1 cellular context compared by ENCODE assay signal in the genomic region with DNA sequence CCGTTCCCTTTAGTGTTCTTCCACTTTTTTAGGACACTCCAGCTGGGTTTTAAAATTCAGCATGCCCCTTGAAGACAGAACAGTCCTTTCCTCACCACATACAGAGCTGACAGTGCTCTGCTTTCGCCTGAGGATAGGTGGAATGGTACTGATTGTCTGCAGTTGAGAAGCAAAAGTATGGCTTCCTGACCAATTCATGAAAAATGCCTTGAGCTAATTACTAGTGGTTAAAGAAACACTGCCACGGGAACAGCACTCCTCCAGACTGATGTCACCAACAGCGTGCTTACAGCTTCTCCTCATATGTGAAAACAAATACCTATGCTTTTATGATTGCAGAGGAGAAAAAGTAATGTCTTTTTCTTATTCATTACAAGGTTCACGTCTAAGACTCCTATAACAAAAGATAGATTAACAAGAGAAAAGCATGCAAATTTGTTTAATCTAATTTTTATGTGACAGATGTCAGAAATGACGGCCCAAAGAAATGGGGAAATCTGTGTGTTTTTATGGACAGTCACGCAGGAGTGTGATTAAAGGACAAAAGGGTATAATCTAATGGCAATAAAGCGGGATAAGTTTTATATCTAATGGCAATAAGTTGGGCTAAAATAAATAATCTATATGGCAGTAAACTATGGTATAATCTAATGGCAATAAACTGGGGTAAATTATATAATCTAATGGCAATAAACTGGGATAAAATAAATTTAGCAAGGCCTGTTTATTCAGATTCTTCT.
TF ChIP-seq lines count a peak whose summit lies in the region.

No MANE protein-coding gene starts in this region.

TF ChIP-seq in GM23338, 12 proteins besides CTCF, POLR2A, EP300 and RAD21 (continued from another document):
- TF ChIP-seq, protein P1, sequence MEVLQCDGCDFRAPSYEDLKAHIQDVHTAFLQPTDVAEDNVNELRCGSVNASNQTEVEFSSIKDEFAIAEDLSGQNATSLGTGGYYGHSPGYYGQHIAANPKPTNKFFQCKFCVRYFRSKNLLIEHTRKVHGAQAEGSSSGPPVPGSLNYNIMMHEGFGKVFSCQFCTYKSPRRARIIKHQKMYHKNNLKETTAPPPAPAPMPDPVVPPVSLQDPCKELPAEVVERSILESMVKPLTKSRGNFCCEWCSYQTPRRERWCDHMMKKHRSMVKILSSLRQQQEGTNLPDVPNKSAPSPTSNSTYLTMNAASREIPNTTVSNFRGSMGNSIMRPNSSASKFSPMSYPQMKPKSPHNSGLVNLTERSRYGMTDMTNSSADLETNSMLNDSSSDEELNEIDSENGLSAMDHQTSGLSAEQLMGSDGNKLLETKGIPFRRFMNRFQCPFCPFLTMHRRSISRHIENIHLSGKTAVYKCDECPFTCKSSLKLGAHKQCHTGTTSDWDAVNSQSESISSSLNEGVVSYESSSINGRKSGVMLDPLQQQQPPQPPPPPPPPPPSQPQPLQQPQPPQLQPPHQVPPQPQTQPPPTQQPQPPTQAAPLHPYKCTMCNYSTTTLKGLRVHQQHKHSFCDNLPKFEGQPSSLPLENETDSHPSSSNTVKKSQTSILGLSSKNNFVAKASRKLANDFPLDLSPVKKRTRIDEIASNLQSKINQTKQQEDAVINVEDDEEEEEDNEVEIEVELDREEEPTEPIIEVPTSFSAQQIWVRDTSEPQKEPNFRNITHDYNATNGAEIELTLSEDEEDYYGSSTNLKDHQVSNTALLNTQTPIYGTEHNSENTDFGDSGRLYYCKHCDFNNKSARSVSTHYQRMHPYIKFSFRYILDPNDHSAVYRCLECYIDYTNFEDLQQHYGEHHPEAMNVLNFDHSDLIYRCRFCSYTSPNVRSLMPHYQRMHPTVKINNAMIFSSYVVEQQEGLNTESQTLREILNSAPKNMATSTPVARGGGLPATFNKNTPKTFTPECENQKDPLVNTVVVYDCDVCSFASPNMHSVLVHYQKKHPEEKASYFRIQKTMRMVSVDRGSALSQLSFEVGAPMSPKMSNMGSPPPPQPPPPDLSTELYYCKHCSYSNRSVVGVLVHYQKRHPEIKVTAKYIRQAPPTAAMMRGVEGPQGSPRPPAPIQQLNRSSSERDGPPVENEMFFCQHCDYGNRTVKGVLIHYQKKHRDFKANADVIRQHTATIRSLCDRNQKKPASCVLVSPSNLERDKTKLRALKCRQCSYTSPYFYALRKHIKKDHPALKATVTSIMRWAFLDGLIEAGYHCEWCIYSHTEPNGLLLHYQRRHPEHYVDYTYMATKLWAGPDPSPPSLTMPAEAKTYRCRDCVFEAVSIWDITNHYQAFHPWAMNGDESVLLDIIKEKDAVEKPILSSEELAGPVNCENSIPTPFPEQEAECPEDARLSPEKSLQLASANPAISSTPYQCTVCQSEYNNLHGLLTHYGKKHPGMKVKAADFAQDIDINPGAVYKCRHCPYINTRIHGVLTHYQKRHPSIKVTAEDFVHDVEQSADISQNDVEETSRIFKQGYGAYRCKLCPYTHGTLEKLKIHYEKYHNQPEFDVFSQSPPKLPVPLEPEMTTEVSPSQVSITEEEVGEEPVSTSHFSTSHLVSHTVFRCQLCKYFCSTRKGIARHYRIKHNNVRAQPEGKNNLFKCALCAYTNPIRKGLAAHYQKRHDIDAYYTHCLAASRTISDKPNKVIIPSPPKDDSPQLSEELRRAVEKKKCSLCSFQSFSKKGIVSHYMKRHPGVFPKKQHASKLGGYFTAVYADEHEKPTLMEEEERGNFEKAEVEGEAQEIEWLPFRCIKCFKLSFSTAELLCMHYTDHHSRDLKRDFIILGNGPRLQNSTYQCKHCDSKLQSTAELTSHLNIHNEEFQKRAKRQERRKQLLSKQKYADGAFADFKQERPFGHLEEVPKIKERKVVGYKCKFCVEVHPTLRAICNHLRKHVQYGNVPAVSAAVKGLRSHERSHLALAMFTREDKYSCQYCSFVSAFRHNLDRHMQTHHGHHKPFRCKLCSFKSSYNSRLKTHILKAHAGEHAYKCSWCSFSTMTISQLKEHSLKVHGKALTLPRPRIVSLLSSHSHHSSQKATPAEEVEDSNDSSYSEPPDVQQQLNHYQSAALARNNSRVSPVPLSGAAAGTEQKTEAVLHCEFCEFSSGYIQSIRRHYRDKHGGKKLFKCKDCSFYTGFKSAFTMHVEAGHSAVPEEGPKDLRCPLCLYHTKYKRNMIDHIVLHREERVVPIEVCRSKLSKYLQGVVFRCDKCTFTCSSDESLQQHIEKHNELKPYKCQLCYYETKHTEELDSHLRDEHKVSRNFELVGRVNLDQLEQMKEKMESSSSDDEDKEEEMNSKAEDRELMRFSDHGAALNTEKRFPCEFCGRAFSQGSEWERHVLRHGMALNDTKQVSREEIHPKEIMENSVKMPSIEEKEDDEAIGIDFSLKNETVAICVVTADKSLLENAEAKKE (CRISPR knock-in tag; IDR thresholded peaks at IDR 0.05), result no peak
- TF ChIP-seq EZH2phosphoT487 (IDR thresholded peaks at IDR 0.05; ENCODE audit: unreplicated experiment) (no peak), CREB1 (CRISPR knock-in tag; IDR thresholded peaks at IDR 0.05; ENCODE audit: low read depth) (no peak), ZNF331 (CRISPR knock-in tag; IDR thresholded peaks at IDR 0.05; ENCODE audit: low read depth) (no peak), NANOG (IDR thresholded peaks at IDR 0.05; ENCODE audit: borderline replicate concordance) (no peak)
